6 cellular contexts compared by ENCODE assay signal in the genomic region with DNA sequence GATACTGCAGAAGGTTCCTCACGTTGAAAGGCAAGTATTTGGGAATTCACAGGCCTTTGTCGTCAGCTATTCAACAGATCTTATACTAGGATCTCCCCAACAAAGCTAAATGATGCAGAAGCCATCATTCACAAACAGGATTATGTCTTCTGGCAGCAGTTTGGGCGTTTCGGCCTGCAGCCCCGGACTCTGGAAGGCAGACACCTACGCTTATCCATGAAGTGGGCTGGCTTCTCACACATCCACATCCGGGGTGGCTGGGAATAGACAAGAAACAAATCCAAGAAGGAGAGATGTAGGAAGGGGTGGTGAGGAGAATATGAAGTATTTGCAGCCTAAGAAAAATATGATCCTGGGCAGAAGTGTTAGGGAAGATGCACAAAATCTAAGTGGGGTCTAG.
"Had no signal": no experiment of that assay in that cellular context is flagged by ENCODE, and none has a peak within 500 bp of the region (broad histone marks: within the 10 kb centered on the region; RNA-seq: fewer than 3 reads in every experiment).

No MANE protein-coding gene starts in this region.

- H3K4me1 ChIP-seq: HAP-1 had no signal

- DNase-seq: GM23248, GOT3, H7, HFFc6 had no signal

- H3K9ac ChIP-seq: GM23248 had no signal

- H3K27ac ChIP-seq: GM23248, HL-60 had no signal

- H2AFZ ChIP-seq: GM23248 had no signal

- H3K36me3 ChIP-seq: HAP-1 had no signal

- H3K9me3 ChIP-seq: HAP-1 had no signal

- H3K4me3 ChIP-seq: GM23248, HAP-1 had no signal
